In the genomic region with DNA sequence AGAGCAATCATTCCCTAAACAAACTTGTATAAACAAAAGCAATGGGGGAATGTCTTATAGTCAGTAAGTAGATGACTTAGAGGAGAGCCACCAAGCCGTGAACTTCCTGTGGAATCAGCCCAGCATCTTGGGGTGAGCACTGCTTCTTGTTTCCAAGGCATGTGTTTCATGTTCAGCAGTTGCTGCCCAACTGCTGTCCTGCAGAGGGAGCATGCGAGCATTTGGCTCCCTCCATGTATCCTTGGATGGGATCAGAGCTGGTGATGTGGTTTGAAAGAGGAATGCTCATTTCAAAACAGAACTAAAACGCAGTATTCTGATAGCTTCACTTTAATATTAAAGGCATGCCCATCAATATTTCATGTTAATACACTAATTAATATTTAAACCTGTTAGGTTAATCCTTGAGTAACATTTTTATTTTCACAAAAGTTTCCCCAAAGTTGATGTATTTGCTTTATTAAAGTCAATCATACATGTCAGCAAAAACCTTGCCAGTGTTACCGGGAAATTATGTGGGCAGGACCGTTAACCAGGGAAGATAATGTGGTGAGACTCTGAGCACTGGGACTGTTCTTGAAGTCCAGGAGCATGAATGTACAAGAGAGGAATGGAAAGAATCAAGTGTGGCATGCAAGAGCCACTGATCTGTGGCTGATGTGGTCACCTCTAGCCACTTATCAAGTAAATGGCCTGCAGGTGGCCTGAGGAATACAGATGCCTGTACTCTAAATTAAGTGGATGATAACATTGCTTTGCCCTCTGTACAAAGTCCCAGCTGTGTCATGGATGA, we compare ENCODE assay signal across 8 cellular contexts.
DNase-seq lines count a peak whose midpoint lies in the region; ATAC-seq and TF ChIP-seq lines count a peak whose summit lies in the region.

No MANE protein-coding gene starts in this region.

- no peaks in the 10 kb centered on the region for H3K9me3 Mint-ChIP-seq in WTC11

- H2BK120ac ChIP-seq in IMR-90 (ENCODE audit: low read depth, low read length): no peak overlapping the region

- no peak overlapping the region for H3K56ac ChIP-seq in IMR-90 (ENCODE audit: extremely low read depth, insufficient read depth, low read length)

- TF ChIP-seq POLR2A in IMR-90 (IDR thresholded peaks at IDR 0.05; ENCODE audit: low read depth, low read length) (no peak), prostate gland (IDR thresholded peaks at IDR 0.05) (no peak)

- H3K4me1 Mint-ChIP-seq in WTC11: peaks cover 16% of the 10 kb centered on the region

- H3K27ac ChIP-seq in IMR-90 (ENCODE audit: insufficient read depth, low read length) (no peak overlapping the region), prostate gland (no peak overlapping the region)

- H2AK9ac ChIP-seq in IMR-90 (replicated peaks; ENCODE audit: low read depth, low read length, poor library complexity): no peak overlapping the region

- CTCF ChIA-PET in IMR-90 (lab: Yijun Ruan, JAX) (interaction anchor here (1.0 to 1.3 kb wide), 2 partner anchors 28 to 757 kb away, joined by 4 to 7 read pairs; no protein-coding TSS in a partner anchor), WTC11 (lab: Charles Lee) (interaction anchor here (0.6 to 2.0 kb wide), 26 partner anchors 9 to 770 kb away, joined by 3 to 11 read pairs (median 3); no protein-coding TSS in a partner anchor)

- TF ChIP-seq CTCF in IMR-90 (conservative IDR thresholded peaks at IDR 0.05; ENCODE audit: low read depth, low read length) (peak; percentile 77), WTC11 (IDR thresholded peaks at IDR 0.05) (peak; percentile 40; the same call in 1 of the 2 replicates), prostate gland (IDR thresholded peaks at IDR 0.05) (peak; percentile 47 to 71 (median 66))

- H3K79me1 ChIP-seq in IMR-90 (ENCODE audit: low read depth in 1 of 2, low read length in 2 of 2): no peaks in the 10 kb centered on the region

- no peak overlapping the region for H3K4me2 ChIP-seq in IMR-90 (ENCODE audit: low read depth, low read length)

- no peak overlapping the region for H4K5ac ChIP-seq in IMR-90 (ENCODE audit: low read depth, low read length)

- H3K27me3 ChIP-seq in IMR-90 (ENCODE audit: control insufficient read depth, insufficient read depth, low read length): no peaks in the 10 kb centered on the region
- no peaks in the 10 kb centered on the region for H3K27me3 ChIP-seq in prostate gland (replicated peaks; ENCODE audit: insufficient read depth)

- H3K9me1 ChIP-seq in IMR-90 (ENCODE audit: insufficient read depth, low read length): no peaks in the 10 kb centered on the region

- H2BK15ac ChIP-seq in IMR-90 (ENCODE audit: low read depth, low read length): no peak overlapping the region

- H4K8ac ChIP-seq in IMR-90 (ENCODE audit: low read depth in 2 of 2, low read length in 2 of 2): no peak overlapping the region

- H3K4ac ChIP-seq in IMR-90 (ENCODE audit: low read depth, low read length): no peak overlapping the region

- peaks cover 3% of the 10 kb centered on the region; the same call in 1 of the 2 replicates for H3K27me3 Mint-ChIP-seq in WTC11 (ENCODE audit: low read depth)

- POLR2A ChIA-PET in IMR-90 (lab: Charles Lee; ENCODE audit: unreplicated experiment) (interaction anchor here (0.5 kb wide), 1 partner anchor 227 kb away, joined by 6 read pairs; no protein-coding TSS in a partner anchor), WTC11 (lab: Charles Lee) (no interaction called here)

- H3K14ac ChIP-seq in IMR-90 (replicated peaks; ENCODE audit: low read depth, low read length): no peak overlapping the region

- H4K20me1 ChIP-seq in IMR-90 (ENCODE audit: insufficient read depth, low read length): no peaks in the 10 kb centered on the region

- no peaks in the 10 kb centered on the region for H3K36me3 Mint-ChIP-seq in WTC11

- dilution Hi-C loops in IMR-90 (cut with HindIII; ENCODE audit: low sequenced_read_pairs, unreplicated experiment): no loop called here

- no peaks in the 10 kb centered on the region for H3K9me3 ChIP-seq in IMR-90 (ENCODE audit: control insufficient read depth, insufficient read depth, low read length)
- no peaks in the 10 kb centered on the region for H3K9me3 ChIP-seq in prostate gland

- peak; percentile 65 for TF ChIP-seq RAD21 in IMR-90 (IDR thresholded peaks at IDR 0.05; ENCODE audit: low read length)

- in situ Hi-C loops in IMR-90 (cut with MboI; ENCODE audit: low sequenced_read_pairs): loop anchor here (5.0 kb wide), 1 partner anchor 757 kb away; no protein-coding TSS in a partner anchor

- H3K4me3 ChIP-seq in IMR-90 (ENCODE audit: insufficient read depth, low read depth, low read length) (no peak overlapping the region), prostate gland (no peak overlapping the region)

- H3K4me1 ChIP-seq in IMR-90 (ENCODE audit: control insufficient read depth, insufficient read depth, low read length): no peaks in the 10 kb centered on the region
- no peaks in the 10 kb centered on the region for H3K4me1 ChIP-seq in prostate gland (replicated peaks)

- no peak overlapping the region for H2AFZ ChIP-seq in IMR-90 (replicated peaks; ENCODE audit: low read length, poor library complexity)

- no peak overlapping the region for H2BK5ac ChIP-seq in IMR-90 (ENCODE audit: low read depth, low read length, poor library complexity, severe bottlenecking)

- no peak overlapping the region for H2BK20ac ChIP-seq in IMR-90 (ENCODE audit: low read depth, low read length)

- H3K36me3 ChIP-seq in IMR-90 (ENCODE audit: control insufficient read depth, insufficient read depth, low read length) (no peaks in the 10 kb centered on the region), prostate gland (no peaks in the 10 kb centered on the region)

- no TSS peak for BruUV-seq in IMR-90 (replicated peaks; lab: Mats Ljungman, UMichigan)

- ATAC-seq in IMR-90 (ENCODE audit: low read depth) (peak; percentile 87), WTC11 (peak; percentile 94), left cardiac atrium (peak; percentile 82 to 86), GM21737 (IDR thresholded peaks at IDR 0.05; ENCODE audit: unreplicated experiment) (no peak)

- DNase-seq in NCI-H524 (lab: John Stamatoyannopoulos, UW) (peak; percentile 10 to 67), NCI-H524 treated with DMSO at 0.1 percent for 48 hours (lab: John Stamatoyannopoulos, UW) (no peak), IMR-90 (peak; percentile 63), WTC11 (ENCODE audit: low spot score) (peak; percentile 66), left cardiac atrium (peak; percentile 36), prostate gland (ENCODE audit: low spot score) (peak; percentile 40), NCI-H2029 treated with DMSO at 0.1 percent for 48 hours (lab: John Stamatoyannopoulos, UW) (no peak)

- H2AK5ac ChIP-seq in IMR-90 (ENCODE audit: low read depth, low read length): no peak overlapping the region

- H3K4me3 Mint-ChIP-seq in WTC11: no peak overlapping the region

- H3K9ac ChIP-seq in IMR-90 (ENCODE audit: low read depth, low read length): no peak overlapping the region

- H3K27ac Mint-ChIP-seq in WTC11: no peak overlapping the region

- no peak overlapping the region for H3K18ac ChIP-seq in IMR-90 (ENCODE audit: low read depth, low read length)

- H4K91ac ChIP-seq in IMR-90 (ENCODE audit: insufficient read depth, low read depth, low read length): no peak overlapping the region

- intact Hi-C loops in IMR-90 (cut with micrococcal nuclease): loop anchor here (1.0 kb wide), 2 partner anchors 621 to 758 kb away; no protein-coding TSS in a partner anchor
- intact Hi-C loops in left cardiac atrium (cut with DNase I): loop anchor here in 1 of 2 donors (10.0 kb wide), 1 partner anchor 754 kb away; no protein-coding TSS in a partner anchor
- intact Hi-C loops in prostate gland (cut with DNase I): loop anchor here (2.0 kb wide), 1 partner anchor 758 kb away; no protein-coding TSS in a partner anchor

- no peak overlapping the region for H3K23ac ChIP-seq in IMR-90 (ENCODE audit: low read depth, low read length)

- 0% methylated on average over 1 of the region's 5 CpGs; no CpG with 5 or more reads in 1 of the 2 experiments for WGBS in IMR-90 (ENCODE audit: extremely low coverage in 2 of 2, insufficient read length in 1 of 2), 2 experiments
- 33% methylated on average over 5 of the region's 5 CpGs for WGBS in prostate gland

TF ChIP-seq in IMR-90, 13 proteins besides CTCF, POLR2A, EP300 and RAD21:
- peak; percentile 77 for TF ChIP-seq SMC3 (IDR thresholded peaks at IDR 0.05; ENCODE audit: low read depth, low read length)
- TF ChIP-seq FOS (IDR thresholded peaks at IDR 0.05; ENCODE audit: low read depth, low read length): no peak

TF ChIP-seq in WTC11, 78 proteins besides CTCF, POLR2A, EP300 and RAD21 (continues in another document):
- no peak for TF ChIP-seq NFATC4 (CRISPR knock-in tag; IDR thresholded peaks at IDR 0.05)
- no peak for TF ChIP-seq NR2C2 (CRISPR knock-in tag; IDR thresholded peaks at IDR 0.05)
- TF ChIP-seq ZNF396 (CRISPR knock-in tag; IDR thresholded peaks at IDR 0.05; ENCODE audit: borderline replicate concordance): no peak
- TF ChIP-seq, protein P1, sequence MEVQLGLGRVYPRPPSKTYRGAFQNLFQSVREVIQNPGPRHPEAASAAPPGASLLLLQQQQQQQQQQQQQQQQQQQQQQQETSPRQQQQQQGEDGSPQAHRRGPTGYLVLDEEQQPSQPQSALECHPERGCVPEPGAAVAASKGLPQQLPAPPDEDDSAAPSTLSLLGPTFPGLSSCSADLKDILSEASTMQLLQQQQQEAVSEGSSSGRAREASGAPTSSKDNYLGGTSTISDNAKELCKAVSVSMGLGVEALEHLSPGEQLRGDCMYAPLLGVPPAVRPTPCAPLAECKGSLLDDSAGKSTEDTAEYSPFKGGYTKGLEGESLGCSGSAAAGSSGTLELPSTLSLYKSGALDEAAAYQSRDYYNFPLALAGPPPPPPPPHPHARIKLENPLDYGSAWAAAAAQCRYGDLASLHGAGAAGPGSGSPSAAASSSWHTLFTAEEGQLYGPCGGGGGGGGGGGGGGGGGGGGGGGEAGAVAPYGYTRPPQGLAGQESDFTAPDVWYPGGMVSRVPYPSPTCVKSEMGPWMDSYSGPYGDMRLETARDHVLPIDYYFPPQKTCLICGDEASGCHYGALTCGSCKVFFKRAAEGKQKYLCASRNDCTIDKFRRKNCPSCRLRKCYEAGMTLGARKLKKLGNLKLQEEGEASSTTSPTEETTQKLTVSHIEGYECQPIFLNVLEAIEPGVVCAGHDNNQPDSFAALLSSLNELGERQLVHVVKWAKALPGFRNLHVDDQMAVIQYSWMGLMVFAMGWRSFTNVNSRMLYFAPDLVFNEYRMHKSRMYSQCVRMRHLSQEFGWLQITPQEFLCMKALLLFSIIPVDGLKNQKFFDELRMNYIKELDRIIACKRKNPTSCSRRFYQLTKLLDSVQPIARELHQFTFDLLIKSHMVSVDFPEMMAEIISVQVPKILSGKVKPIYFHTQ (CRISPR knock-in tag; IDR thresholded peaks at IDR 0.05): no peak
- no peak for TF ChIP-seq ZNF121 (CRISPR knock-in tag; IDR thresholded peaks at IDR 0.05)
- TF ChIP-seq CREM (CRISPR knock-in tag; IDR thresholded peaks at IDR 0.05): no peak
- no peak for TF ChIP-seq GABPB1 (CRISPR knock-in tag; IDR thresholded peaks at IDR 0.05)
- no peak for TF ChIP-seq TP53 (CRISPR knock-in tag; IDR thresholded peaks at IDR 0.05)

Comparison
In these comparisons a context has a peak if more than half of its experiments do, and no peak if none do; other contexts are left out.
1. DNase-seq: peak in NCI-H524 (2 of 2), IMR-90 (single experiment), WTC11 (single experiment), left cardiac atrium (single experiment) and prostate gland (single experiment); none in NCI-H524 treated with DMSO at 0.1 percent for 48 hours (single experiment) and NCI-H2029 treated with DMSO at 0.1 percent for 48 hours (single experiment).
2. Peak in every context shown above with its lines, with median percentiles within 50 percentile points of each other: CTCF ChIP-seq.